Comparison of ENCODE assay signal across 9 cellular contexts in genomic region chr6:30748851-30749540, GRCh38. TPM values are rescaled to one million over a fixed set of nuclear protein-coding genes. Genes with fewer than 3 reads are reported as not detected.
DNase-seq lines count a peak whose midpoint lies in the region; ATAC-seq, FAIRE-seq and TF ChIP-seq lines count a peak whose summit lies in the region.
"Had no signal": no experiment of that assay in that cellular context is flagged by ENCODE, and none has a peak within 500 bp of the region (broad histone marks: within the 10 kb centered on the region; RNA-seq: fewer than 3 reads in every experiment).

No MANE protein-coding gene starts in this region.

- no peaks in the 10 kb centered on the region for H4K20me1 ChIP-seq in H1 (replicated peaks in 1 of 2; ENCODE audit: control insufficient read depth in 1 of 2, insufficient read depth in 2 of 2, low read length in 2 of 2)

- CTCF ChIA-PET in A549 (lab: Yijun Ruan, JAX), result interaction anchor here (0.7 to 2.1 kb wide), 6 partner anchors 17 to 79 kb away, joined by 3 to 7 read pairs (median 3); no protein-coding TSS in a partner anchor
- CTCF ChIA-PET in H1 (lab: Charles Lee; ENCODE audit: partially characterized antibody), result interaction anchor here (0.6 to 2.3 kb wide), 6 partner anchors 18 to 330 kb away, joined by 3 to 7 read pairs (median 4); partner anchors contain the start of gene DHX16

- H3K4me3 ChIP-seq in A549, result 0 out of 3 replicates have a peak overlapping the region, but pooled peaks have one; percentile 12
- no peak overlapping the region for H3K4me3 ChIP-seq in MG63
- no peak overlapping the region for H3K4me3 ChIP-seq in H1 (ENCODE audit: extremely low read depth in 1 of 4, insufficient read depth in 2 of 4, low read depth in 3 of 4, low read length in 4 of 4)

- no peak overlapping the region for H4K5ac ChIP-seq in H1 (ENCODE audit: insufficient read length, low read depth, low read length)

- H3K56ac ChIP-seq in H1 (replicated peaks; ENCODE audit: insufficient read length, low read depth, low read length), result no peak overlapping the region

- H3K36me3 ChIP-seq in MG63 (peaks cover 3% of the 10 kb centered on the region; the same call in 1 of the 2 replicates), H1 (ENCODE audit: control insufficient read depth in 2 of 4, insufficient read depth in 4 of 4, low read length in 3 of 4) (no peaks in the 10 kb centered on the region)

- no peak overlapping the region for H2BK120ac ChIP-seq in H1 (replicated peaks; ENCODE audit: low read depth, low read length)

- H3K4me1 Mint-ChIP-seq in nephron, result peaks cover 52% of the 10 kb centered on the region

- H3K4ac ChIP-seq in H1 (replicated peaks; ENCODE audit: insufficient read length, low read depth, low read length), result no peak overlapping the region

- no peaks in the 10 kb centered on the region for H3K9me3 ChIP-seq in A549
- no peaks in the 10 kb centered on the region for H3K9me3 ChIP-seq in MG63
- no peaks in the 10 kb centered on the region for H3K9me3 ChIP-seq in H1 (ENCODE audit: insufficient read depth in 2 of 2, low read depth in 1 of 2, low read length in 1 of 2)

- H3K27me3 ChIP-seq in MG63, result no peaks in the 10 kb centered on the region
- no peaks in the 10 kb centered on the region; a peak in 1 of 7 replicates for H3K27me3 ChIP-seq in H1 (replicated peaks in 1 of 4; ENCODE audit: control insufficient read depth in 3 of 4, extremely low read depth in 1 of 4, insufficient read depth in 3 of 4, low read length in 3 of 4)

- H3K23ac ChIP-seq in H1 (ENCODE audit: insufficient read length), result no peak overlapping the region

- H3K14ac ChIP-seq in H1 (ENCODE audit: insufficient read length), result no peak overlapping the region

- H3K4me2 ChIP-seq in A549 (peak overlapping the region; percentile 74), H1 (ENCODE audit: insufficient read depth in 1 of 2, low read depth in 2 of 2, low read length in 2 of 2) (no peak overlapping the region)

- no peaks in the 10 kb centered on the region for H3K9me3 Mint-ChIP-seq in nephron

- H2BK5ac ChIP-seq in H1 (ENCODE audit: low read depth, low read length), result 0 out of 2 replicates have a peak overlapping the region, but pooled peaks have one; percentile 35

- peak overlapping the region in 1 of 3 experiments; percentile 15 for H3K4me3 Mint-ChIP-seq in nephron

- TF ChIP-seq EP300 in A549 (IDR thresholded peaks at IDR 0.05) (no peak), H1 (IDR thresholded peaks at IDR 0.05; ENCODE audit: borderline replicate concordance in 1 of 2, low read depth in 2 of 2, low read length in 2 of 2) (no peak)

- H2BK15ac ChIP-seq in H1 (ENCODE audit: low read length), result peak overlapping the region; percentile 10; the same call in 1 of the 2 replicates

- no peaks in the 10 kb centered on the region for H3K79me2 ChIP-seq in H1 (ENCODE audit: control insufficient read depth in 1 of 2, insufficient read depth in 2 of 2, low read length in 2 of 2)

- no peaks in the 10 kb centered on the region for H3K79me1 ChIP-seq in H1 (ENCODE audit: low read depth, low read length)

- 0 out of 2 replicates have a peak overlapping the region, but pooled peaks have one; percentile 50 for H2BK12ac ChIP-seq in H1 (ENCODE audit: low read depth, low read length)

- POLR2A ChIA-PET in A549 (lab: Yijun Ruan, JAX) (interaction anchor here (2.4 kb wide), 1 partner anchor 20 kb away, joined by 7 read pairs; no protein-coding TSS in a partner anchor), H1 (lab: Charles Lee; ENCODE audit: partially characterized antibody) (interaction anchor here (0.6 to 0.8 kb wide), 4 partner anchors 24 to 92 kb away, joined by 3 to 4 read pairs (median 3); no protein-coding TSS in a partner anchor)

- 0 out of 2 replicates have a peak overlapping the region, but pooled peaks have one; percentile 3 for H2AFZ ChIP-seq in H1 (ENCODE audit: low read length)

- H3K27ac ChIP-seq in A549 (peak overlapping the region; percentile 97), H1 (ENCODE audit: low read depth, low read length) (no peak overlapping the region)

- peak overlapping the region; percentile 59 to 81 (median 70) for H3K27ac Mint-ChIP-seq in nephron

- no peak overlapping the region for H3K9ac ChIP-seq in H1 (replicated peaks in 1 of 4; ENCODE audit: extremely low read depth in 1 of 4, low read depth in 3 of 4, low read length in 3 of 4)

- no peak overlapping the region for H4K91ac ChIP-seq in H1 (replicated peaks; ENCODE audit: insufficient read length, low read length)

- DNase-seq in A549 (ENCODE audit: low read depth in 1 of 2, low spot score in 1 of 2) (peak in 1 of 2 experiments; percentile 88), MG63 (peak; percentile 53), H1 (ENCODE audit: low read depth in 1 of 2, low spot score in 2 of 2) (no peak), NCI-H1105 (lab: John Stamatoyannopoulos, UW) (no peak), NCI-H748 (lab: John Stamatoyannopoulos, UW; ENCODE audit: unreplicated experiment) (no peak)
- DNase-seq: NCI-H345 had no signal

- TF ChIP-seq RAD21 in A549 (conservative IDR thresholded peaks at IDR 0.05 in 1 of 2, IDR thresholded peaks at IDR 0.05 in 1 of 2), result no peak
- no peak for TF ChIP-seq RAD21 in H1 (IDR thresholded peaks at IDR 0.05 in 1 of 2, conservative IDR thresholded peaks at IDR 0.05 in 1 of 2; ENCODE audit: low read depth in 2 of 2, low read length in 2 of 2)

- WGBS in A549 (ENCODE audit: missing lambda C conversion rate), result 5% methylated on average over 8 of the region's 8 CpGs
- WGBS in H1 (ENCODE audit: extremely low coverage in 1 of 2, insufficient coverage in 1 of 2, insufficient read length in 1 of 2, insufficient replicate concordance in 2 of 2, low coverage in 1 of 2, low lambda C conversion rate in 2 of 2, missing lambda C conversion rate in 1 of 2), 2 experiments, result 86% methylated on average over 8 of the region's 8 CpGs; no CpG with 5 or more reads in 1 of the 2 experiments

- H2AK5ac ChIP-seq in H1 (ENCODE audit: low read depth, low read length), result 0 out of 2 replicates have a peak overlapping the region, but pooled peaks have one; percentile 41

- ATAC-seq in A549 (peak; percentile 26 to 43; a peak in 5 of 6 replicates), HG03175 (IDR thresholded peaks at IDR 0.05; ENCODE audit: unreplicated experiment) (no peak), HG02852 (IDR thresholded peaks at IDR 0.05; ENCODE audit: unreplicated experiment) (no peak)

- no peak overlapping the region for H3K18ac ChIP-seq in H1 (ENCODE audit: extremely low read depth, low read length)

- no peak overlapping the region for H2BK20ac ChIP-seq in H1 (ENCODE audit: low read length)

- TF ChIP-seq CTCF in A549 (IDR thresholded peaks at IDR 0.05) (no peak), H1 (IDR thresholded peaks at IDR 0.05; ENCODE audit: control extremely low read depth in 1 of 3, insufficient read depth in 1 of 3, low read depth in 1 of 3, low read length in 3 of 3) (no peak), nephron (IDR thresholded peaks at IDR 0.05; ENCODE audit: unreplicated experiment in 3 of 3) (no peak)

- H3K27me3 Mint-ChIP-seq in nephron (ENCODE audit: low read depth), result no peaks in the 10 kb centered on the region

- H4K8ac ChIP-seq in H1 (ENCODE audit: extremely low read depth, insufficient read depth, low read length), result no peak overlapping the region

- FAIRE-seq in A549 (lab: Jason Lieb, UNC), result no peak
- no peak for FAIRE-seq in H1 (lab: Jason Lieb, UNC)

- H3K4me1 ChIP-seq in A549, result peaks cover 84% of the 10 kb centered on the region
- H3K4me1 ChIP-seq in H1 (replicated peaks in 1 of 4; ENCODE audit: control insufficient read depth in 3 of 4, insufficient read depth in 4 of 4, low read length in 3 of 4), result peaks cover 0 to 7% (median 2%) of the 10 kb centered on the region in 4 experiments; a peak in 3 of 7 replicates

- peaks cover 4% of the 10 kb centered on the region; the same call in 1 of the 2 replicates for H3K23me2 ChIP-seq in H1 (ENCODE audit: low read depth, low read length)

- no peaks in the 10 kb centered on the region for H3K36me3 Mint-ChIP-seq in nephron (ENCODE audit: low read depth)

- TF ChIP-seq POLR2A in A549 (IDR thresholded peaks at IDR 0.05; ENCODE audit: low read length) (no peak), H1 (IDR thresholded peaks at IDR 0.05; ENCODE audit: control extremely low read depth in 1 of 2, low read depth in 2 of 2, low read length in 2 of 2) (no peak)

RNA-seq across cellular contexts. Expression of gene IER3, which starts 4.6 kb away (rescaled TPM):
- polyA plus RNA-seq in A549 (2011; rRNA removed), result 116 and 202 TPM in 2 replicates
- 172 and 215 TPM in 2 replicates for polyA plus RNA-seq in A549 (2012; cell fraction: cytosol; rRNA removed)
- polyA plus RNA-seq in A549 (2012; cell fraction: nucleus; rRNA removed), result 240 and 352 TPM in 2 replicates
- polyA plus RNA-seq in A549 (2017; fragmentation: RNase III; extraction: RNeasy Plus Mini Kit Qiagen cat#74134 plus additional on column Dnase treatment), result 89.1 to 108 TPM (median 104 TPM) in 3 replicates
- 93.4 and 94.8 TPM in 2 replicates for polyA minus RNA-seq in A549 (2011; rRNA and poly(A)+ RNA removed)
- 53.6 and 54.6 TPM in 2 replicates for total RNA-seq in MG63 (2014; rRNA removed; shearing (Covaris generic); ENCODE audit: low replicate concordance)
- 26.2 and 26.5 TPM in 2 replicates for total RNA-seq in H1 (2021; fragmentation: NEBNext Ultra II Directional; extraction: Animal tissue kit (Norgen Biotek cat#: 25700))
- 11.9 and 13.4 TPM in 2 replicates for polyA plus RNA-seq in H1 (2011; rRNA removed)
- polyA plus RNA-seq in H1 (2011; cell fraction: cytosol; rRNA removed), result 8.0 TPM
- 9.2 TPM for polyA plus RNA-seq in H1 (2011; cell fraction: nucleus; rRNA removed)
- polyA plus RNA-seq in H1 (2012, experiment 1 of 2), result 17.7 to 23.2 TPM (median 20.8 TPM) in 4 replicates
- polyA plus RNA-seq in H1 (2012, experiment 2 of 2), result 33.1 TPM
- polyA plus RNA-seq in H1 (2013, experiment 1 of 2), result 46.4 TPM
- 52.2 TPM for polyA plus RNA-seq in H1 (2013, experiment 2 of 2)
- 2.4 and 4.3 TPM in 2 replicates for polyA minus RNA-seq in H1 (2011; rRNA and poly(A)+ RNA removed)
- polyA minus RNA-seq in H1 (2011; cell fraction: cytosol; rRNA and poly(A)+ RNA removed), result 11.4 TPM
- 10.7 TPM for polyA minus RNA-seq in H1 (2011; cell fraction: nucleus; rRNA and poly(A)+ RNA removed)

RNA-seq across cellular contexts. Expression of gene FLOT1, which starts 6.5 kb away (rescaled TPM):
- polyA plus RNA-seq in A549 (2011; rRNA removed) (135 and 136 TPM in 2 replicates), A549 (2017; fragmentation: RNase III; extraction: RNeasy Plus Mini Kit Qiagen cat#74134 plus additional on column Dnase treatment) (89.7 to 99.2 TPM (median 89.9 TPM) in 3 replicates), H1 (2011; rRNA removed) (88.1 and 103 TPM in 2 replicates)
- 140 TPM in 2 replicates for polyA plus RNA-seq in A549 (2012; cell fraction: cytosol; rRNA removed)
- polyA plus RNA-seq in A549 (2012; cell fraction: nucleus; rRNA removed), result 112 and 128 TPM in 2 replicates
- polyA minus RNA-seq in A549 (2011; rRNA and poly(A)+ RNA removed), result 101 and 112 TPM in 2 replicates
- total RNA-seq in MG63 (2014; rRNA removed; shearing (Covaris generic); ENCODE audit: low replicate concordance), result 111 and 137 TPM in 2 replicates
- 85.4 and 87.5 TPM in 2 replicates for total RNA-seq in H1 (2021; fragmentation: NEBNext Ultra II Directional; extraction: Animal tissue kit (Norgen Biotek cat#: 25700))
- polyA plus RNA-seq in H1 (2011; cell fraction: cytosol; rRNA removed), result 116 TPM
- polyA plus RNA-seq in H1 (2011; cell fraction: nucleus; rRNA removed), result 132 TPM
- polyA plus RNA-seq in H1 (2012, experiment 1 of 2), result 75.8 to 101 TPM (median 94.5 TPM) in 4 replicates
- polyA plus RNA-seq in H1 (2012, experiment 2 of 2), result 90.1 TPM
- 81.8 TPM for polyA plus RNA-seq in H1 (2013, experiment 1 of 2)
- 76.5 TPM for polyA plus RNA-seq in H1 (2013, experiment 2 of 2)
- 59.5 and 68.5 TPM in 2 replicates for polyA minus RNA-seq in H1 (2011; rRNA and poly(A)+ RNA removed)
- 44.5 TPM for polyA minus RNA-seq in H1 (2011; cell fraction: cytosol; rRNA and poly(A)+ RNA removed)
- polyA minus RNA-seq in H1 (2011; cell fraction: nucleus; rRNA and poly(A)+ RNA removed), result 48.3 TPM

RNA-seq across cellular contexts. Expression of gene TUBB, which starts 28.8 kb away (rescaled TPM):
- 691 and 782 TPM in 2 replicates for polyA plus RNA-seq in A549 (2011; rRNA removed)
- 1,345 and 1,480 TPM in 2 replicates for polyA plus RNA-seq in A549 (2012; cell fraction: cytosol; rRNA removed)
- polyA plus RNA-seq in A549 (2012; cell fraction: nucleus; rRNA removed), result 1,395 and 1,872 TPM in 2 replicates
- polyA plus RNA-seq in A549 (2017; fragmentation: RNase III; extraction: RNeasy Plus Mini Kit Qiagen cat#74134 plus additional on column Dnase treatment), result 1,022 to 1,121 TPM (median 1,044 TPM) in 3 replicates
- 802 and 983 TPM in 2 replicates for polyA minus RNA-seq in A549 (2011; rRNA and poly(A)+ RNA removed)
- 241 and 386 TPM in 2 replicates for total RNA-seq in MG63 (2014; rRNA removed; shearing (Covaris generic); ENCODE audit: low replicate concordance)
- 1,880 and 1,905 TPM in 2 replicates for total RNA-seq in H1 (2021; fragmentation: NEBNext Ultra II Directional; extraction: Animal tissue kit (Norgen Biotek cat#: 25700))
- 2,449 and 3,022 TPM in 2 replicates for polyA plus RNA-seq in H1 (2011; rRNA removed)
- polyA plus RNA-seq in H1 (2011; cell fraction: cytosol; rRNA removed), result 2,499 TPM
- 1,900 TPM for polyA plus RNA-seq in H1 (2011; cell fraction: nucleus; rRNA removed)
- 1,911 to 2,255 TPM (median 2,177 TPM) in 4 replicates for polyA plus RNA-seq in H1 (2012, experiment 1 of 2)
- 2,703 TPM for polyA plus RNA-seq in H1 (2012, experiment 2 of 2)
- 1,525 TPM for polyA plus RNA-seq in H1 (2013, experiment 1 of 2)
- 1,520 TPM for polyA plus RNA-seq in H1 (2013, experiment 2 of 2)
- polyA minus RNA-seq in H1 (2011; rRNA and poly(A)+ RNA removed), result 3,133 and 3,204 TPM in 2 replicates
- polyA minus RNA-seq in H1 (2011; cell fraction: cytosol; rRNA and poly(A)+ RNA removed), result 961 TPM
- polyA minus RNA-seq in H1 (2011; cell fraction: nucleus; rRNA and poly(A)+ RNA removed), result 586 TPM

RNA-seq across cellular contexts. Expression of gene MDC1, which starts 31.9 kb away (rescaled TPM):
- polyA plus RNA-seq in A549 (2011; rRNA removed) (8.2 and 13.3 TPM in 2 replicates), A549 (2017; fragmentation: RNase III; extraction: RNeasy Plus Mini Kit Qiagen cat#74134 plus additional on column Dnase treatment) (14.9 to 21.4 TPM (median 16.5 TPM) in 3 replicates), H1 (2011; rRNA removed) (29.9 and 40.9 TPM in 2 replicates)
- 8.4 and 10.3 TPM in 2 replicates for polyA plus RNA-seq in A549 (2012; cell fraction: cytosol; rRNA removed)
- 29.8 and 46.1 TPM in 2 replicates for polyA plus RNA-seq in A549 (2012; cell fraction: nucleus; rRNA removed)
- polyA minus RNA-seq in A549 (2011; rRNA and poly(A)+ RNA removed), result 18.4 and 19.4 TPM in 2 replicates
- 5.4 and 10.8 TPM in 2 replicates for total RNA-seq in MG63 (2014; rRNA removed; shearing (Covaris generic); ENCODE audit: low replicate concordance)
- 68.0 and 81.1 TPM in 2 replicates for total RNA-seq in H1 (2021; fragmentation: NEBNext Ultra II Directional; extraction: Animal tissue kit (Norgen Biotek cat#: 25700))
- polyA plus RNA-seq in H1 (2011; cell fraction: cytosol; rRNA removed), result 19.5 TPM
- polyA plus RNA-seq in H1 (2011; cell fraction: nucleus; rRNA removed), result 95.4 TPM
- 49.3 to 109 TPM (median 73.8 TPM) in 4 replicates for polyA plus RNA-seq in H1 (2012, experiment 1 of 2)
- 21.4 TPM for polyA plus RNA-seq in H1 (2012, experiment 2 of 2)
- 40.3 TPM for polyA plus RNA-seq in H1 (2013, experiment 1 of 2)
- polyA plus RNA-seq in H1 (2013, experiment 2 of 2), result 37.3 TPM
- polyA minus RNA-seq in H1 (2011; rRNA and poly(A)+ RNA removed), result 37.3 and 50.7 TPM in 2 replicates
- 23.5 TPM for polyA minus RNA-seq in H1 (2011; cell fraction: cytosol; rRNA and poly(A)+ RNA removed)
- 20.3 TPM for polyA minus RNA-seq in H1 (2011; cell fraction: nucleus; rRNA and poly(A)+ RNA removed)

RNA-seq across cellular contexts. Expression of gene NRM, which starts 58.2 kb away (rescaled TPM):
- polyA plus RNA-seq in A549 (2011; rRNA removed), result 11.3 and 12.4 TPM in 2 replicates
- 21.7 and 24.8 TPM in 2 replicates for polyA plus RNA-seq in A549 (2012; cell fraction: cytosol; rRNA removed)
- polyA plus RNA-seq in A549 (2012; cell fraction: nucleus; rRNA removed), result 22.2 and 23.8 TPM in 2 replicates
- polyA plus RNA-seq in A549 (2017; fragmentation: RNase III; extraction: RNeasy Plus Mini Kit Qiagen cat#74134 plus additional on column Dnase treatment), result 13.0 to 14.5 TPM (median 13.0 TPM) in 3 replicates
- polyA minus RNA-seq in A549 (2011; rRNA and poly(A)+ RNA removed), result 11.7 and 12.7 TPM in 2 replicates
- 0.25 and 3.4 TPM in 2 replicates for total RNA-seq in MG63 (2014; rRNA removed; shearing (Covaris generic); ENCODE audit: low replicate concordance)
- 27.3 and 28.0 TPM in 2 replicates for total RNA-seq in H1 (2021; fragmentation: NEBNext Ultra II Directional; extraction: Animal tissue kit (Norgen Biotek cat#: 25700))
- polyA plus RNA-seq in H1 (2011; rRNA removed), result 50.4 and 55.4 TPM in 2 replicates
- 18.8 TPM for polyA plus RNA-seq in H1 (2011; cell fraction: cytosol; rRNA removed)
- 31.7 TPM for polyA plus RNA-seq in H1 (2011; cell fraction: nucleus; rRNA removed)
- polyA plus RNA-seq in H1 (2012, experiment 1 of 2), result 27.7 to 48.3 TPM (median 41.6 TPM) in 4 replicates
- 60.0 TPM for polyA plus RNA-seq in H1 (2012, experiment 2 of 2)
- 92.9 TPM for polyA plus RNA-seq in H1 (2013, experiment 1 of 2)
- polyA plus RNA-seq in H1 (2013, experiment 2 of 2), result 99.7 TPM
- 24.4 and 26.8 TPM in 2 replicates for polyA minus RNA-seq in H1 (2011; rRNA and poly(A)+ RNA removed)
- 21.6 TPM for polyA minus RNA-seq in H1 (2011; cell fraction: cytosol; rRNA and poly(A)+ RNA removed)
- 15.4 TPM for polyA minus RNA-seq in H1 (2011; cell fraction: nucleus; rRNA and poly(A)+ RNA removed)

Comparison
In these comparisons a context has a peak if more than half of its experiments do, and no peak if none do; other contexts are left out.
1. ATAC-seq: peak in A549 (2 of 2); none in HG03175 (single experiment) and HG02852 (single experiment).
2. Of the 18 proteins assayed by ChIP-seq in both H1 and A549: peak only in H1: none; only in A549: E2F6 and JUN; in both: none; in neither: 16.